Comparison of ENCODE assay signal across 8 cellular contexts in the genomic region with DNA sequence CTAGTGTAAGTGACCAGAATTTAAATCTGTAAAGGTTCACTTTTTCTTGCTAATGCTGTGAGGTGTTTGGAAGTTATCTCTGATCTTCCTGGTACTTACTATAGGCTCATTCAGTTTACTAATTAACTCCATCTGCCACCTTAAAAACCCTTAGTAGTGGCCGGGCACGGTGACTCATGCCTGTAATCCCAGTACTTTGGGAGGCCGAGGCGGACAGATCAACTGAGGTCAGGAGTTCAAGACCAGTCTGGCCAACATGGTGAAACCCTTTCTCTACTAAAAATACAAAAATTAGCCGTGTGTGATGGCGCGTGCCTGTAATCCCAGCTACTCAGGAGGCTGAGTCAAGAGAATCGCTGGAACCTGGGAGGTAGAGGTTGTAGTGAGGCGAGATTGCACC. TPM values are rescaled to one million over a fixed set of nuclear protein-coding genes. Genes with fewer than 3 reads are reported as not detected.
DNase-seq lines count a peak whose midpoint lies in the region; FAIRE-seq and TF ChIP-seq lines count a peak whose summit lies in the region.
"Not testable (repeated sequence)": the region's sequence is repeated elsewhere in the genome, so short reads cannot be mapped to it uniquely, and the experiment has no call there.
"Had no signal": no experiment of that assay in that cellular context is flagged by ENCODE, and none has a peak within 500 bp of the region (broad histone marks: within the 10 kb centered on the region; RNA-seq: fewer than 3 reads in every experiment).

No MANE protein-coding gene starts in this region.

- DNase-seq in DMS53 treated with DMSO at 0.1 percent for 48 hours (lab: John Stamatoyannopoulos, UW; ENCODE audit: unreplicated experiment) (peak; percentile 33), MV-4-11 (lab: John Stamatoyannopoulos, UW) (peak; percentile 65), endodermal cell (peak; percentile 27), kidney (peak; percentile 81)
- DNase-seq in activated T-cell treated with anti-CD3 and anti-CD28 coated beads, Interleukin-2, amount 50 U/mL, for 48 hours, result peak; percentile 17 to 21

- H3K4me1 Mint-ChIP-seq in T-helper 1 cell treated with Interleukin-12 subunit alpha and Interleukin-12 subunit beta and Interleukin-4 antibody, amounts not matched to agents 30 μg/mL and 1 μg/mL, for 36 hours (ENCODE audit: low read depth), result peaks cover 60% of the 10 kb centered on the region
- not testable (repeated sequence) for H3K4me1 Mint-ChIP-seq in endodermal cell
- H3K4me1 Mint-ChIP-seq in nephron, result peaks cover 39% of the 10 kb centered on the region

- intact Hi-C loops in kidney (cut with DNase I), result not testable (repeated sequence)

- H3K9me3 Mint-ChIP-seq in T-helper 1 cell treated with Interleukin-12 subunit alpha and Interleukin-12 subunit beta and Interleukin-4 antibody, amounts not matched to agents 30 μg/mL and 1 μg/mL, for 36 hours; endodermal cell; nephron: not testable (repeated sequence)

- H3K9ac ChIP-seq in endodermal cell (ENCODE audit: extremely low read depth, low read length, poor library complexity, severe bottlenecking); kidney (ENCODE audit: low read length in 2 of 2): not testable (repeated sequence)

- not testable (repeated sequence) for H3K4me3 Mint-ChIP-seq in T-helper 1 cell treated with Interleukin-12 subunit alpha and Interleukin-12 subunit beta and Interleukin-4 antibody, amounts not matched to agents 30 μg/mL and 1 μg/mL, for 36 hours; endodermal cell; nephron

- not testable (repeated sequence) for H3K27ac ChIP-seq in endodermal cell (ENCODE audit: low read depth, low read length); kidney (ENCODE audit: low read depth in 2 of 2, low read length in 2 of 2)

- H3K4me3 ChIP-seq in endodermal cell (ENCODE audit: low read length); kidney (ENCODE audit: low read length in 2 of 2): not testable (repeated sequence)

- not testable (repeated sequence) for H3K4me1 ChIP-seq in endodermal cell (ENCODE audit: control insufficient read depth, insufficient read depth, low read length)
- peaks cover 0 to 12% of the 10 kb centered on the region in 2 donors for H3K4me1 ChIP-seq in kidney (ENCODE audit: control insufficient read depth in 1 of 2, insufficient read depth in 1 of 2, low read depth in 1 of 2, low read length in 2 of 2)

- TF ChIP-seq CTCF in endodermal cell (conservative IDR thresholded peaks at IDR 0.05); kidney (IDR thresholded peaks at IDR 0.05; ENCODE audit: borderline replicate concordance, extremely low read depth, insufficient read depth); nephron (IDR thresholded peaks at IDR 0.05; ENCODE audit: unreplicated experiment in 3 of 3): not testable (repeated sequence)

- peak overlapping the region; percentile 36 for H3K27ac Mint-ChIP-seq in T-helper 1 cell treated with Interleukin-12 subunit alpha and Interleukin-12 subunit beta and Interleukin-4 antibody, amounts not matched to agents 30 μg/mL and 1 μg/mL, for 36 hours
- H3K27ac Mint-ChIP-seq in endodermal cell, result not testable (repeated sequence)
- H3K27ac Mint-ChIP-seq in nephron, result peak overlapping the region in 2 of 3 experiments; percentile 28 to 62

- H3K9me3 ChIP-seq in endodermal cell (ENCODE audit: control insufficient read depth, low read length); kidney (ENCODE audit: control insufficient read depth in 1 of 2, low read length in 2 of 2): not testable (repeated sequence)

- not testable (repeated sequence) for H3K27me3 Mint-ChIP-seq in T-helper 1 cell treated with Interleukin-12 subunit alpha and Interleukin-12 subunit beta and Interleukin-4 antibody, amounts not matched to agents 30 μg/mL and 1 μg/mL, for 36 hours (ENCODE audit: low read depth); endodermal cell (ENCODE audit: insufficient read depth); nephron (ENCODE audit: low read depth)

- not testable (repeated sequence) for H3K27me3 ChIP-seq in endodermal cell (ENCODE audit: control insufficient read depth, insufficient read depth, low read length, poor library complexity, severe bottlenecking)

- not testable (repeated sequence) for FAIRE-seq in kidney (lab: Jason Lieb, UNC)

- H3K36me3 ChIP-seq in endodermal cell (ENCODE audit: control insufficient read depth, insufficient read depth, low read length); kidney (ENCODE audit: control insufficient read depth in 1 of 2, insufficient read depth in 2 of 2, low read length in 2 of 2): not testable (repeated sequence)

- peaks cover 67% of the 10 kb centered on the region for H3K36me3 Mint-ChIP-seq in T-helper 1 cell treated with Interleukin-12 subunit alpha and Interleukin-12 subunit beta and Interleukin-4 antibody, amounts not matched to agents 30 μg/mL and 1 μg/mL, for 36 hours (ENCODE audit: low read depth)
- H3K36me3 Mint-ChIP-seq in endodermal cell (ENCODE audit: low read depth); nephron (ENCODE audit: low read depth): not testable (repeated sequence)

- WGBS in endodermal cell (ENCODE audit: insufficient coverage in 1 of 2, insufficient read length in 1 of 2), 2 experiments, result 88 to 90% methylated on average over 9 of the region's 9 CpGs

RNA-seq across cellular contexts. Expression of gene SYTL3, which starts 7.1 kb away (rescaled TPM):
- total RNA-seq in endodermal cell (under 1 TPM; 0.58 to 0.79 TPM), kidney (16.0 TPM)
- 0.46 TPM for polyA plus RNA-seq in endodermal cell (2013, experiment 1 of 2)
- 0.50 TPM for polyA plus RNA-seq in endodermal cell (2013, experiment 2 of 2)
- 3.1 TPM for polyA plus RNA-seq in kidney (ENCODE audit: insufficient read depth, low read depth, low replicate concordance)
- polyA plus RNA-seq: GM23338 had no signal

RNA-seq across cellular contexts. Expression of gene DYNLT1, which starts 12.4 kb away (rescaled TPM):
- 100 to 1,000 TPM; 112 to 148 TPM for total RNA-seq in endodermal cell
- 172 TPM for polyA plus RNA-seq in endodermal cell (2013, experiment 1 of 2)
- 168 TPM for polyA plus RNA-seq in endodermal cell (2013, experiment 2 of 2)
- total RNA-seq in kidney, result 145 TPM
- 406 TPM for polyA plus RNA-seq in kidney (ENCODE audit: insufficient read depth, low read depth, low replicate concordance)

Comparison
In these comparisons a context has a peak if more than half of its experiments do, and no peak if none do; other contexts are left out.
1. DNase-seq: peak in every context shown above with its lines; median percentile 81 in kidney; 65 in MV-4-11; 33 in DMS53 treated with DMSO at 0.1 percent for 48 hours; 27 in endodermal cell; 19 in activated T-cell treated with anti-CD3 and anti-CD28 coated beads, Interleukin-2, amount 50 U/mL, for 48 hours.